In the genomic region with DNA sequence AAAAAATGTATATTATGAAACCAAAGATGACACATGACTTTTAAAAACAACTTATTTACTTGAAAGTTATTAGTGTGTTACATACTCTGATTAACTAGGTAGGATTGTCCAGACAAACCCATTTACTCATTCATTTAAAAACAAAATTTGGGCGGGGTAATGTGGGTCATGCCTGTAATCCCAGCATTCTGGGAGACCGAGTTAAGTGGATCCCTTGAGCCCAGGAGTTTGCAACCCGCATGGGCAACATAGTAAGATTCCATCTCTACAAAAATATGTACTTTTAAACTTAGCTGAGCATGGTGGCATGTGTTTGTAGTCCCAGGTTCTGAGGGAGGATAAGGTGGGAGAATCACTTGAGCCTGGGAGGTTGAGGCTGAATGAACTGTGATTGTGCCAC, we compare ENCODE assay signal across 23 cellular contexts.
"Had no signal": no experiment of that assay in that cellular context is flagged by ENCODE, and none has a peak within 500 bp of the region (broad histone marks: within the 10 kb centered on the region; RNA-seq: fewer than 3 reads in every experiment).

No MANE protein-coding gene starts in this region.

- H3K4me3 ChIP-seq: colonic mucosa, coronary artery, dorsolateral prefrontal cortex, esophagus muscularis mucosa, esophagus squamous epithelium, gastrocnemius medialis, gastroesophageal sphincter, heart left ventricle, heart right ventricle had no signal

- H3K9me3 ChIP-seq: colonic mucosa, esophagus muscularis mucosa, esophagus squamous epithelium, gastrocnemius medialis, gastroesophageal sphincter, heart left ventricle, heart right ventricle had no signal

- DNase-seq: colonic mucosa; cortex of kidney; dermis blood vessel endothelial cell; dorsolateral prefrontal cortex; effector CD4-positive, alpha-beta T cell; effector CD8-positive, alpha-beta T cell; effector memory CD4-positive, alpha-beta T cell; effector memory CD8-positive, alpha-beta T cell; endodermal cell; erythroblast; esophagus squamous epithelium; foreskin fibroblast; foreskin keratinocyte; foreskin melanocyte; gastrocnemius medialis; glutamatergic neuron; head of caudate nucleus; heart left ventricle; heart right ventricle had no signal

- H3K27me3 ChIP-seq: colonic mucosa, dorsolateral prefrontal cortex, esophagus muscularis mucosa, esophagus squamous epithelium, foreskin keratinocyte, gastrocnemius medialis, gastroesophageal sphincter, heart left ventricle, heart right ventricle had no signal

- H3K27ac ChIP-seq: colonic mucosa, coronary artery, dorsolateral prefrontal cortex, epithelial cell of prostate, esophagus muscularis mucosa, esophagus squamous epithelium, foreskin keratinocyte, gastrocnemius medialis, gastroesophageal sphincter, heart left ventricle, heart right ventricle had no signal

- H3K4me1 ChIP-seq: colonic mucosa, esophagus muscularis mucosa, esophagus squamous epithelium, foreskin keratinocyte, gastrocnemius medialis, gastroesophageal sphincter, heart left ventricle, heart right ventricle had no signal

- H3K36me3 ChIP-seq: colonic mucosa, esophagus muscularis mucosa, esophagus squamous epithelium, gastrocnemius medialis, gastroesophageal sphincter, heart left ventricle, heart right ventricle had no signal
